Comparison of ENCODE assay signal across 17 cellular contexts in the genomic region with DNA sequence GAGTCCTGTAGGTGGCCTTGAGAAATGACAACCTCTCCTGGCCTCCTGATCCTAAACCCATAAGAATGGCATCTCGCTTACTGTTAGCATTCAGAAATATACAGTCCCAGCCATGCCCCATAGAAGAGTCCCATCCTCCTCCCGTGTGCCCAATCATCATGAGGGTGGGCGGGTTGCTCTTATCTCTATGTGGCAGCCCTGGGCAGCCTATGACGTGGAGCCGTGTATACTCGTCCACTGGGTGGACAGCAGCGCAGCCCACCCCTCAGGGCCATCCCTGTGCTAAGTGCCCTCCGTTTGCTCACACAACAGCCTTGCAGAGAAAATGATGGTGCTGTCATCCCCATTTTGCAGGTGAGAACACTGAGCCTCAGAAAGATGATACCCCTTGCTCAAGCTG.
"Had no signal": no experiment of that assay in that cellular context is flagged by ENCODE, and none has a peak within 500 bp of the region (broad histone marks: within the 10 kb centered on the region; RNA-seq: fewer than 3 reads in every experiment).

No MANE protein-coding gene starts in this region.

- DNase-seq: colonic mucosa; dermis blood vessel endothelial cell; effector CD4-positive, alpha-beta T cell; endodermal cell; foreskin melanocyte; mesendoderm; naive B cell; ovary; small intestine; stimulated activated CD4-positive, alpha-beta T cell treated with anti-CD3 and anti-CD28 coated beads, Interleukin-12 subunit alpha, Interleukin-12 subunit beta, amount 100 ng/mL, for 4 hours; stimulated activated naive CD4-positive, alpha-beta T cell treated with Interleukin-2 at 50 U/mL for 16 hours; tibial artery; upper lobe of left lung; uterus had no signal

- H3K4me1 ChIP-seq: colonic mucosa, uterus had no signal

- H3K27ac ChIP-seq: colonic mucosa, ovary, suprapubic skin, tibial artery, upper lobe of left lung, uterus had no signal

- H3K36me3 ChIP-seq: colonic mucosa, ovary, right atrium auricular region, suprapubic skin, tibial artery, upper lobe of left lung, uterus had no signal

- H3K4me3 ChIP-seq: colonic mucosa, ovary, right atrium auricular region, suprapubic skin, tibial artery, upper lobe of left lung, uterus had no signal

- H3K9me3 ChIP-seq: colonic mucosa, ovary, right atrium auricular region, suprapubic skin, tibial artery, upper lobe of left lung, uterus had no signal

- FAIRE-seq: endothelial cell of umbilical vein, small intestine had no signal

- H3K27me3 ChIP-seq: colonic mucosa, ovary, right atrium auricular region, suprapubic skin, tibial artery, upper lobe of left lung, uterus had no signal
